ENCODE assay signal across 12 cellular contexts in the genomic region with DNA sequence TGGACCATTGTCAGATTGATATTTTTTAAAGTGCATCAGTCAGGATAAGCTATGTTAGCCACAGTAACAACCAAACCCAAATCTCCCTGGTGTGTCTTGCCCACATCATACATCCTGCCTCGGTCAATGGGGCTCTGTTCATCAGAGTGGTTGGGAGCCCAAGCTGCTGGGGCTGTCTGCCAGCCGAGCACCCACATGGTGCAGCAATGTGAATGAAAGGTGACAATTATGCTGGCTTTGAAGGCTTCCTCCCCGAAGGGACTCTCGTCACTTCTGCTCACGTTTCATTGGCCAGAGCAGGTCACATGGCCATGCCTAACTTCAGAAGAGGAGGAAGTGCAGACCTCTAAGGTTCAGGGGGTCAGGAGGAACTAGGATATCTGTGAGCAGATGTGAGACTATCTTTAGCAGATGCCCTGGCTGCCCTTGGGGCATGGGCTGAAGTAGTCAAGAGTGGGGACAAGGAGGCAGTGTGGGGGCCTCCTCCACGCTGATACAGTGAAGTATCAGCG. TPM values are rescaled to one million over a fixed set of nuclear protein-coding genes. Genes with fewer than 3 reads are reported as not detected.
DNase-seq lines count a peak whose midpoint lies in the region; ATAC-seq and TF ChIP-seq lines count a peak whose summit lies in the region.
"Had no signal": no experiment of that assay in that cellular context is flagged by ENCODE, and none has a peak within 500 bp of the region (broad histone marks: within the 10 kb centered on the region; RNA-seq: fewer than 3 reads in every experiment).

No MANE protein-coding gene starts in this region.

- peaks cover 6% of the 10 kb centered on the region for H3K9me3 Mint-ChIP-seq in activated naive CD8-positive, alpha-beta T cell (ENCODE audit: low read depth)
- H3K9me3 Mint-ChIP-seq in activated naive CD8-positive, alpha-beta T cell treated with anti-CD3 and anti-CD28 coated beads for 36 hours = peaks cover 11% of the 10 kb centered on the region
- H3K9me3 Mint-ChIP-seq in brain (peaks cover 7 to 14% (median 8%) of the 10 kb centered on the region in 5 experiments), type B pancreatic cell (peaks cover 9% of the 10 kb centered on the region)

- H3K36me3 ChIP-seq in testis (ENCODE audit: low read depth, missing control alignments) = no peaks in the 10 kb centered on the region
- no peaks in the 10 kb centered on the region for H3K36me3 ChIP-seq in effector memory CD4-positive, alpha-beta T cell (ENCODE audit: control insufficient read depth, insufficient read depth, low read length)
- H3K36me3 ChIP-seq: lower lobe of right lung, right atrium auricular region had no signal

- H3K27ac ChIP-seq in testis = no peak overlapping the region
- no peak overlapping the region for H3K27ac ChIP-seq in effector memory CD4-positive, alpha-beta T cell (ENCODE audit: insufficient read depth, low read length, poor library complexity, severe bottlenecking)
- H3K27ac ChIP-seq: foreskin keratinocyte, lower lobe of right lung, right atrium auricular region had no signal

- ATAC-seq in HG02588 (IDR thresholded peaks at IDR 0.05; ENCODE audit: unreplicated experiment) = no peak

- peak overlapping the region in 1 of 2 donors; percentile 53 for H3K4me3 ChIP-seq in testis
- H3K4me3 ChIP-seq in effector memory CD4-positive, alpha-beta T cell (ENCODE audit: insufficient read depth, low read depth, low read length, poor library complexity, severe bottlenecking) = no peak overlapping the region

- no peaks in the 10 kb centered on the region for H3K9me3 ChIP-seq in testis
- H3K9me3 ChIP-seq in effector memory CD4-positive, alpha-beta T cell (ENCODE audit: control insufficient read depth, low read length) = no peaks in the 10 kb centered on the region
- H3K9me3 ChIP-seq: lower lobe of right lung, right atrium auricular region had no signal

- peaks cover 12% of the 10 kb centered on the region for H3K4me1 ChIP-seq in testis
- H3K4me1 ChIP-seq in effector memory CD4-positive, alpha-beta T cell (ENCODE audit: control insufficient read depth, insufficient read depth, low read length, poor library complexity, severe bottlenecking) = peaks cover 14% of the 10 kb centered on the region
- H3K4me1 ChIP-seq: foreskin keratinocyte had no signal

- peaks cover 20% of the 10 kb centered on the region for H3K4me1 Mint-ChIP-seq in activated naive CD8-positive, alpha-beta T cell (ENCODE audit: low read depth)
- peaks cover 9% of the 10 kb centered on the region for H3K4me1 Mint-ChIP-seq in activated naive CD8-positive, alpha-beta T cell treated with anti-CD3 and anti-CD28 coated beads for 36 hours
- H3K4me1 Mint-ChIP-seq in brain (peaks cover 14% of the 10 kb centered on the region), type B pancreatic cell (ENCODE audit: unreplicated experiment) (no peaks in the 10 kb centered on the region)

- intact Hi-C loops in testis (cut with DNase I; ENCODE audit: low total_unique reads) = no loop called here

- H3K4me3 Mint-ChIP-seq in activated naive CD8-positive, alpha-beta T cell = peak overlapping the region; percentile 76
- H3K4me3 Mint-ChIP-seq in activated naive CD8-positive, alpha-beta T cell treated with anti-CD3 and anti-CD28 coated beads for 36 hours = no peak overlapping the region
- H3K4me3 Mint-ChIP-seq in brain = peak overlapping the region; percentile 73 to 76 (median 74)
- peak overlapping the region; percentile 81 for H3K4me3 Mint-ChIP-seq in type B pancreatic cell

- H3K36me3 Mint-ChIP-seq in activated naive CD8-positive, alpha-beta T cell = peaks cover 7% of the 10 kb centered on the region
- no peaks in the 10 kb centered on the region for H3K36me3 Mint-ChIP-seq in activated naive CD8-positive, alpha-beta T cell treated with anti-CD3 and anti-CD28 coated beads for 36 hours
- H3K36me3 Mint-ChIP-seq in brain (no peaks in the 10 kb centered on the region), type B pancreatic cell (peaks cover 4% of the 10 kb centered on the region)

- H3K27ac Mint-ChIP-seq in activated naive CD8-positive, alpha-beta T cell = no peak overlapping the region
- H3K27ac Mint-ChIP-seq in activated naive CD8-positive, alpha-beta T cell treated with anti-CD3 and anti-CD28 coated beads for 36 hours = no peak overlapping the region
- peak overlapping the region in 1 of 5 experiments; percentile 53 for H3K27ac Mint-ChIP-seq in brain
- H3K27ac Mint-ChIP-seq in type B pancreatic cell = no peak overlapping the region

- TF ChIP-seq CTCF in brain (conservative IDR thresholded peaks at IDR 0.05) = no peak
- TF ChIP-seq CTCF in type B pancreatic cell (conservative IDR thresholded peaks at IDR 0.05) = no peak
- TF ChIP-seq CTCF in testis (IDR thresholded peaks at IDR 0.05) = no peak

- DNase-seq in activated naive CD8-positive, alpha-beta T cell treated with anti-CD3 and anti-CD28 coated beads for 36 hours = no peak
- DNase-seq in NAMALWA (ENCODE audit: low spot score) = peak; percentile 84
- DNase-seq in type B pancreatic cell (ENCODE audit: extremely low spot score, unreplicated experiment) = no peak
- DNase-seq in testis = no peak
- no peak for DNase-seq in effector memory CD4-positive, alpha-beta T cell
- DNase-seq: central memory CD4-positive, alpha-beta T cell; foreskin keratinocyte; lower lobe of right lung had no signal

- peaks cover 32% of the 10 kb centered on the region for H3K27me3 Mint-ChIP-seq in activated naive CD8-positive, alpha-beta T cell
- peaks cover 60% of the 10 kb centered on the region for H3K27me3 Mint-ChIP-seq in activated naive CD8-positive, alpha-beta T cell treated with anti-CD3 and anti-CD28 coated beads for 36 hours
- H3K27me3 Mint-ChIP-seq in brain (peaks cover 62% of the 10 kb centered on the region), type B pancreatic cell (peaks cover 68% of the 10 kb centered on the region)

- 39 to 76% methylated on average over 7 of the region's 7 CpGs for WGBS in testis, 2 donors

- no peak for TF ChIP-seq POLR2A in testis (IDR thresholded peaks at IDR 0.05)

- no peaks in the 10 kb centered on the region for H3K27me3 ChIP-seq in testis
- no peaks in the 10 kb centered on the region for H3K27me3 ChIP-seq in effector memory CD4-positive, alpha-beta T cell (replicated peaks; ENCODE audit: control insufficient read depth, insufficient read depth, low read length, poor library complexity, severe bottlenecking)

RNA-seq across cellular contexts. Expression of a gene that starts 1.3 kb away (rescaled TPM):
- 1 to 10 TPM; 1.0 to 1.6 TPM for total RNA-seq in activated naive CD8-positive, alpha-beta T cell treated with anti-CD3 and anti-CD28 coated beads for 36 hours
- polyA plus RNA-seq in brain (ENCODE audit: insufficient read depth, low read depth, low replicate concordance) (42.6 TPM), testis (ENCODE audit: insufficient read depth, low read depth, low replicate concordance) (10.7 TPM)
- total RNA-seq in type B pancreatic cell (ENCODE audit: low replicate concordance) (0.89 and 2.0 TPM in 2 replicates), testis (10 to 100 TPM; 15.2 to 18.1 TPM)
- total RNA-seq: foreskin keratinocyte had no signal
- polyA plus RNA-seq: foreskin keratinocyte had no signal
